In the genomic region with DNA sequence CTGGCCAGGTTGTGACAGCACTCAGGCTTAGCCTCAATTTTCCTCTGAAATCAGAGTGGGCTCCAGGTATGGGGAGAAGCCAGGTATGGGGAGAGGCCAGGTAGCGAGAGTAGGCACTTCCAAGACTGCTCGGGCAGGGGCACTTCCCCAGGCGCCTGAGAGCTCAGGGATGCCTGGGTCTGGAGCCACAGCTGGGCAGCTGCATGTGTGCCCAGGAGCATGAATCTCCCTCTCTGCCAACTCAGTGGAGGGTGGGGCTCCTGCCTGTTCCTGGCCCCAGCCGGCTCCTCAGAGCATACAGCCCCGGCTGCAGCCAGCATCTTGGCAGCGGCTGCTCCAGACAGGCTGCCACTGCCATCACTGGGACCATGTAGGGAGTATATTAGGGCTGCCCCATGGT, we compare ENCODE assay signal across 15 cellular contexts.
DNase-seq lines count a peak whose midpoint lies in the region; TF ChIP-seq lines count a peak whose summit lies in the region.
"Had no signal": no experiment of that assay in that cellular context is flagged by ENCODE, and none has a peak within 500 bp of the region (broad histone marks: within the 10 kb centered on the region; RNA-seq: fewer than 3 reads in every experiment).

No MANE protein-coding gene starts in this region.

- H3K9me3 Mint-ChIP-seq in H9 (peaks cover 4% of the 10 kb centered on the region in 2 experiments; a peak in 4 of 5 replicates), endodermal cell (peaks cover 3% of the 10 kb centered on the region)
- H3K9me3 Mint-ChIP-seq: CD8-positive, alpha-beta T cell had no signal

- H3K23ac ChIP-seq in H9 (ENCODE audit: insufficient read length, low read depth, low read length): no peak overlapping the region

- H3K36me3 Mint-ChIP-seq in H9 (ENCODE audit: insufficient read depth in 1 of 3, low read depth in 3 of 3): peaks cover 0 to 11% (median 0%) of the 10 kb centered on the region in 3 experiments; a peak in 1 of 7 replicates
- peaks cover 6% of the 10 kb centered on the region for H3K36me3 Mint-ChIP-seq in endodermal cell (ENCODE audit: low read depth)
- H3K36me3 Mint-ChIP-seq: CD8-positive, alpha-beta T cell had no signal

- H3K14ac ChIP-seq in H9 (ENCODE audit: insufficient read depth, low read length): peak overlapping the region; percentile 25; the same call in 1 of the 2 replicates

- no peak overlapping the region for H4K91ac ChIP-seq in H9 (ENCODE audit: insufficient read length, low read depth, low read length)

- H3K9me3 ChIP-seq in H9 (ENCODE audit: control insufficient read depth, low read depth, low read length): no peaks in the 10 kb centered on the region
- peaks cover 19% of the 10 kb centered on the region for H3K9me3 ChIP-seq in endodermal cell (ENCODE audit: control insufficient read depth, low read length)
- H3K9me3 ChIP-seq in sigmoid colon: no peaks in the 10 kb centered on the region
- peaks cover 0 to 18% (median 14%) of the 10 kb centered on the region in 8 donors for H3K9me3 ChIP-seq in spleen
- H3K9me3 ChIP-seq: Caco-2 had no signal

- H3K4me3 ChIP-seq in endodermal cell (ENCODE audit: low read length) (no peak overlapping the region), sigmoid colon (no peak overlapping the region), spleen (no peak overlapping the region)
- H3K4me3 ChIP-seq: GM23248 had no signal

- no peak overlapping the region for H3K27ac ChIP-seq in H9 (ENCODE audit: insufficient read length, low read depth, low read length)
- no peak overlapping the region for H3K27ac ChIP-seq in endodermal cell (ENCODE audit: low read depth, low read length)
- H3K27ac ChIP-seq in sigmoid colon: no peak overlapping the region
- no peak overlapping the region for H3K27ac ChIP-seq in spleen
- H3K27ac ChIP-seq: GM23248 had no signal

- H2BK5ac ChIP-seq in H9 (ENCODE audit: insufficient read length, low read length): no peak overlapping the region

- no peak overlapping the region for H3K4me3 Mint-ChIP-seq in H9
- H3K4me3 Mint-ChIP-seq in endodermal cell: no peak overlapping the region
- H3K4me3 Mint-ChIP-seq: CD8-positive, alpha-beta T cell had no signal

- no peak for TF ChIP-seq EP300 in sigmoid colon (IDR thresholded peaks at IDR 0.05)

- H2BK120ac ChIP-seq in H9 (ENCODE audit: low read depth, low read length, poor library complexity, severe bottlenecking): no peak overlapping the region

- H3K18ac ChIP-seq in H9 (ENCODE audit: insufficient read length, low read depth, low read length): no peak overlapping the region

- H3K27ac Mint-ChIP-seq in H9: no peak overlapping the region
- H3K27ac Mint-ChIP-seq in endodermal cell: peak overlapping the region; percentile 46
- H3K27ac Mint-ChIP-seq: CD8-positive, alpha-beta T cell had no signal

- intact Hi-C loops in sigmoid colon (cut with DNase I): no loop called here
- intact Hi-C loops in spleen (cut with DNase I; ENCODE audit: low total_unique reads): no loop called here

- no peak for DNase-seq in H9
- DNase-seq in endodermal cell: no peak
- DNase-seq in sigmoid colon: peak; percentile 68
- no peak for DNase-seq in NCI-H146 treated with DMSO at 0.1 percent for 48 hours (lab: John Stamatoyannopoulos, UW; ENCODE audit: unreplicated experiment)
- DNase-seq in spleen: no peak
- no peak for DNase-seq in MV-4-11 (lab: John Stamatoyannopoulos, UW)
- DNase-seq in HT-29 (ENCODE audit: low spot score): no peak
- DNase-seq: 8988T, C1 segment of cervical spinal cord, Caco-2, DMS153, DND-41, H7 had no signal

- H3K56ac ChIP-seq in H9 (ENCODE audit: insufficient read length, low read depth, low read length): no peak overlapping the region

- no peak overlapping the region for H3K4me2 ChIP-seq in H9 (ENCODE audit: insufficient read depth, insufficient read length, low read length)

- no CpG with 5 or more reads among the region's 6 CpGs for WGBS in H9 (ENCODE audit: extremely low coverage, insufficient read length, low lambda C conversion rate)
- WGBS in endodermal cell (ENCODE audit: insufficient coverage in 1 of 2, insufficient read length in 1 of 2), 2 experiments: 96 to 100% methylated on average over 1 to 6 of the region's 6 CpGs
- whole genome bisulfite sequencing in sigmoid colon, 2 donors: 96 to 98% methylated on average over 6 of the region's 6 CpGs
- 94 to 100% (median 96%) methylated on average over 6 of the region's 6 CpGs for WGBS in spleen, 5 donors

- no peak overlapping the region for H2AFZ ChIP-seq in H9 (ENCODE audit: low read length)
- H2AFZ ChIP-seq: GM23248 had no signal

- H3K27me3 Mint-ChIP-seq in H9 (ENCODE audit: low read depth) (no peaks in the 10 kb centered on the region), endodermal cell (ENCODE audit: insufficient read depth) (no peaks in the 10 kb centered on the region)

- H3K23me2 ChIP-seq in H9 (ENCODE audit: insufficient read length, low read depth, low read length, poor library complexity, severe bottlenecking): no peaks in the 10 kb centered on the region

- no peaks in the 10 kb centered on the region for H3K79me1 ChIP-seq in H9 (ENCODE audit: insufficient read depth, low read depth, low read length, poor library complexity, severe bottlenecking)

- no peak overlapping the region for H4K5ac ChIP-seq in H9 (ENCODE audit: insufficient read length, low read depth, low read length)

- no peaks in the 10 kb centered on the region for H3K79me2 ChIP-seq in H9 (ENCODE audit: insufficient read depth, low read length)

- TF ChIP-seq CTCF in H9 (conservative IDR thresholded peaks at IDR 0.05): no peak
- TF ChIP-seq CTCF in endodermal cell (conservative IDR thresholded peaks at IDR 0.05): no peak
- TF ChIP-seq CTCF in sigmoid colon (IDR thresholded peaks at IDR 0.05): no peak
- TF ChIP-seq CTCF in spleen (IDR thresholded peaks at IDR 0.05 in 8 of 11, conservative IDR thresholded peaks at IDR 0.05 in 3 of 11): no peak

- TF ChIP-seq POLR2A in sigmoid colon (IDR thresholded peaks at IDR 0.05) (no peak), spleen (IDR thresholded peaks at IDR 0.05) (no peak)

- no peak overlapping the region for H3K4ac ChIP-seq in H9 (ENCODE audit: low read depth, low read length)

- no peaks in the 10 kb centered on the region for H3K27me3 ChIP-seq in H9 (ENCODE audit: insufficient read depth, low read length)
- H3K27me3 ChIP-seq in endodermal cell (ENCODE audit: control insufficient read depth, insufficient read depth, low read length, poor library complexity, severe bottlenecking): no peaks in the 10 kb centered on the region
- H3K27me3 ChIP-seq in sigmoid colon: no peaks in the 10 kb centered on the region
- no peaks in the 10 kb centered on the region for H3K27me3 ChIP-seq in spleen (replicated peaks in 1 of 7)

- H4K8ac ChIP-seq in H9 (replicated peaks; ENCODE audit: insufficient read length, low read depth, low read length): no peak overlapping the region

- H2AK5ac ChIP-seq in H9 (ENCODE audit: insufficient read length, low read length): no peak overlapping the region

- H3K4me1 Mint-ChIP-seq in H9 (peaks cover 5 to 8% of the 10 kb centered on the region in 2 experiments; a peak in 3 of 4 replicates), endodermal cell (peaks cover 23% of the 10 kb centered on the region)

- no peaks in the 10 kb centered on the region for H3K36me3 ChIP-seq in endodermal cell (ENCODE audit: control insufficient read depth, insufficient read depth, low read length)
- H3K36me3 ChIP-seq in sigmoid colon: no peaks in the 10 kb centered on the region
- H3K36me3 ChIP-seq in spleen: no peaks in the 10 kb centered on the region

- H2BK20ac ChIP-seq in H9 (ENCODE audit: low read depth, low read length, poor library complexity, severe bottlenecking): no peak overlapping the region

- no peak overlapping the region for H3T11ph ChIP-seq in H9 (ENCODE audit: low read length)

- H2BK12ac ChIP-seq in H9 (ENCODE audit: insufficient read length, low read depth, low read length): no peak overlapping the region

- no peaks in the 10 kb centered on the region for H4K20me1 ChIP-seq in H9 (ENCODE audit: control insufficient read depth, insufficient read depth, insufficient read length)

- H3K4me1 ChIP-seq in H9 (ENCODE audit: insufficient read depth, low read length) (no peaks in the 10 kb centered on the region; the same call in 1 of the 2 replicates), endodermal cell (ENCODE audit: control insufficient read depth, insufficient read depth, low read length) (no peaks in the 10 kb centered on the region), sigmoid colon (peaks cover 0 to 29% (median 23%) of the 10 kb centered on the region in 4 donors), spleen (peaks cover 0 to 6% (median 0%) of the 10 kb centered on the region in 6 donors)

- H3K9ac ChIP-seq in H9 (ENCODE audit: extremely low read depth, insufficient read length, low read length): no peak overlapping the region
- H3K9ac ChIP-seq in endodermal cell (ENCODE audit: extremely low read depth, low read length, poor library complexity, severe bottlenecking): no peak overlapping the region
- H3K9ac ChIP-seq: GM23248 had no signal

- H2BK15ac ChIP-seq in H9 (ENCODE audit: low read depth, low read length): no peak overlapping the region
